15 cellular contexts compared by ENCODE assay signal in the genomic region with DNA sequence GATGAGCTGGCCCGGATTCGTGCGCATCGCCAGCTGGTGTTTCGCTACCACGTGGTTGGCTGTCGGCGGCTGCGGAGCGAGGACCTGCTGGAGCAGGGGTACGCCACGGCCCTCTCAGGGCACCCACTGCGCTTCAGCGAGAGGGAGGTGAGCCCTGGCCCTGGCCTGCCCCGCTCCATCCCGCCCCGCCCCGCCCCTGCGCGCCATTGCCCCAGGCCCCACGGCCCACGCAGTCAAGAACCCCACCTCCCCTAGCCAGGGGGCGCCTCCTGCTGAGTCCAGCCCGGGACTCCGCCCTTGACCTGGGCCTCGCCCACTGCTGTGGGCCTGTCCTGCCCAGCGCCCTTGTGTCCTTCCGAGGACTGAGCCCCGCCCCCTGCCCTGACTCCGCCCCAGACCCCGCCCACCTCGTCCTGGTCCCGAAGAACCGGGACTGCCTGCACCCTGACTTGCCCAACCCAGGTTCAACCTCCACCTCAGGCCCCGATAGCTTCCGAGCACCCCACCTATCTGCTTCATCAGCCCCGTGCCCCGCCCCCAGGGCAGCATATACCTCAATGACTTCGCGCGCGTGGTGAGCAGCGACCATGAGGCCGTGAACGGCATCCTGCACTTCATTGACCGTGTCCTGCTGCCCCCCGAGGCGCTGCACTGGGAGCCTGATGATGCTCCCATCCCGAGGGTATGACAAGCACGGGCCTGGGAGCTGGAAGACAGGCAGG. TPM values are rescaled to one million over a fixed set of nuclear protein-coding genes. Genes with fewer than 3 reads are reported as not detected.
DNase-seq lines count a peak whose midpoint lies in the region; ATAC-seq, FAIRE-seq and TF ChIP-seq lines count a peak whose summit lies in the region.
"Had no signal": no experiment of that assay in that cellular context is flagged by ENCODE, and none has a peak within 500 bp of the region (broad histone marks: within the 10 kb centered on the region; RNA-seq: fewer than 3 reads in every experiment).

No MANE protein-coding gene starts in this region.

- DNase-seq in AG20443 (ENCODE audit: low spot score) (peak; percentile 70), Peyer's patch (peak in 2 of 3 donors; percentile 67 to 72), left cardiac atrium (peak; percentile 59), pancreas (peak in 2 of 6 donors; percentile 57 to 75)
- no peak for DNase-seq in activated CD8-positive, alpha-beta memory T cell treated with anti-CD3 and anti-CD28 coated beads for 24 hours
- DNase-seq: activated effector memory CD4-positive, alpha-beta T cell treated with anti-CD3 and anti-CD28 coated beads, Interleukin-2, amount 50 U/mL, for 16 hours; MM.1S; NCI-H446; stimulated activated CD4-positive, alpha-beta T cell treated with anti-CD3 and anti-CD28 coated beads, Interleukin-15, amount 100 ng/mL, for 24 hours had no signal

- peak overlapping the region in 2 of 4 donors; percentile 42 to 47 for H3K4me3 ChIP-seq in Peyer's patch
- H3K4me3 ChIP-seq in pancreas: peak overlapping the region in 1 of 4 donors; percentile 32
- H3K4me3 ChIP-seq: BLaER1, SJSA1 had no signal

- TF ChIP-seq CTCF in Peyer's patch (IDR thresholded peaks at IDR 0.05) (no peak), pancreas (IDR thresholded peaks at IDR 0.05) (no peak)

- no peak overlapping the region for H3K27ac ChIP-seq in Peyer's patch
- no peak overlapping the region for H3K27ac ChIP-seq in pancreas
- H3K27ac ChIP-seq: BLaER1, SJSA1 had no signal

- TF ChIP-seq POLR2A in Peyer's patch (IDR thresholded peaks at IDR 0.05): no peak

- intact Hi-C loops in left cardiac atrium (cut with DNase I): no loop called here
- intact Hi-C loops in pancreas (cut with DNase I): no loop called here

- H3K9me3 ChIP-seq in Peyer's patch (no peaks in the 10 kb centered on the region), pancreas (no peaks in the 10 kb centered on the region)
- H3K9me3 ChIP-seq: BLaER1, SJSA1 had no signal

- H3K36me3 ChIP-seq in Peyer's patch (no peaks in the 10 kb centered on the region), pancreas (no peaks in the 10 kb centered on the region)

- WGBS in pancreas, 2 donors: 49 to 50% methylated on average over 36 to 50 of the region's 50 CpGs

- ATAC-seq in left cardiac atrium: peak; percentile 42 to 49
- ATAC-seq in pancreas: peak; percentile 32 to 52 (median 38)
- no peak for ATAC-seq in GM21528 (IDR thresholded peaks at IDR 0.05; ENCODE audit: low FRiP score, unreplicated experiment)
- no peak for ATAC-seq in HG03571 (IDR thresholded peaks at IDR 0.05; ENCODE audit: unreplicated experiment)
- no peak for ATAC-seq in HG02973 (IDR thresholded peaks at IDR 0.05; ENCODE audit: unreplicated experiment)
- ATAC-seq: stimulated activated effector memory CD8-positive, alpha-beta T cell treated with anti-CD3 and anti-CD28 coated beads, Interleukin-12 subunit alpha, Interleukin-12 subunit beta, amount 100 ng/mL, for 72 hours had no signal

- no peak for FAIRE-seq in pancreas (lab: Jason Lieb, UNC)

- H3K27me3 ChIP-seq in Peyer's patch (no peaks in the 10 kb centered on the region), pancreas (no peaks in the 10 kb centered on the region)
- H3K27me3 ChIP-seq: BLaER1, SJSA1 had no signal

- H3K4me1 ChIP-seq in Peyer's patch: no peaks in the 10 kb centered on the region
- H3K4me1 ChIP-seq in pancreas: no peaks in the 10 kb centered on the region
- H3K4me1 ChIP-seq: BLaER1, SJSA1 had no signal

RNA-seq across cellular contexts. Expression of gene NT5DC2, which starts 14.8 kb away (rescaled TPM):
- 10 to 100 TPM in 3 of 4 donors, 1 to 10 TPM in 1; 5.1 to 17.3 (median 14.7) TPM for total RNA-seq in Peyer's patch
- 100 to 1,000 TPM; 114 to 141 TPM for total RNA-seq in left cardiac atrium
- 10 to 100 TPM in 1 of 6 donors, 1 to 10 TPM in 5; 3.5 to 14.5 (median 7.7) TPM for total RNA-seq in pancreas
- 10 to 100 TPM; 17.3 to 37.6 TPM for polyA plus RNA-seq in pancreas

RNA-seq across cellular contexts. Expression of gene UQCC5, which starts 17.5 kb away (rescaled TPM):
- total RNA-seq in Peyer's patch (1 to 10 TPM; 1.7 to 7.7 (median 4.1) TPM), left cardiac atrium (10 to 100 TPM; 52.9 to 70.4 TPM), pancreas (10 to 100 TPM in 1 of 6 donors, 1 to 10 TPM in 5; 5.0 to 11.2 (median 7.1) TPM)
- 10 to 100 TPM; 25.7 to 41.8 TPM for polyA plus RNA-seq in pancreas

RNA-seq across cellular contexts. Expression of gene STAB1, which starts 23.7 kb away (rescaled TPM):
- total RNA-seq in Peyer's patch (10 to 100 TPM; 27.0 to 98.2 (median 67.2) TPM), left cardiac atrium (100 to 1,000 TPM; 169 to 195 TPM), pancreas (10 to 100 TPM in 5 of 6 donors, 1 to 10 TPM in 1; 8.2 to 57.7 (median 36.3) TPM)
- 100 to 1,000 TPM; 122 to 140 TPM for polyA plus RNA-seq in pancreas
- total RNA-seq: SJSA1 had no signal

Comparison
In these comparisons a context has a peak if more than half of its experiments do, and no peak if none do; other contexts are left out.
1. ATAC-seq: peak in left cardiac atrium (2 of 2) and pancreas (4 of 4); none in GM21528 (single experiment), HG03571 (single experiment) and HG02973 (single experiment).
2. RNA of gene NT5DC2, which starts 14.8 kb away (total RNA-seq): 114 to 141 TPM in left cardiac atrium; 5.1 to 17.3 TPM in Peyer's patch and 3.5 to 14.5 TPM in pancreas; every median in the first group is over 4 times any median in the second.
3. RNA of gene UQCC5, which starts 17.5 kb away (total RNA-seq): 52.9 to 70.4 TPM in left cardiac atrium; 5.0 to 11.2 TPM in pancreas and 1.7 to 7.7 TPM in Peyer's patch; every median in the first group is over 4 times any median in the second.